ENCODE assay signal across 14 cellular contexts in the genomic region with DNA sequence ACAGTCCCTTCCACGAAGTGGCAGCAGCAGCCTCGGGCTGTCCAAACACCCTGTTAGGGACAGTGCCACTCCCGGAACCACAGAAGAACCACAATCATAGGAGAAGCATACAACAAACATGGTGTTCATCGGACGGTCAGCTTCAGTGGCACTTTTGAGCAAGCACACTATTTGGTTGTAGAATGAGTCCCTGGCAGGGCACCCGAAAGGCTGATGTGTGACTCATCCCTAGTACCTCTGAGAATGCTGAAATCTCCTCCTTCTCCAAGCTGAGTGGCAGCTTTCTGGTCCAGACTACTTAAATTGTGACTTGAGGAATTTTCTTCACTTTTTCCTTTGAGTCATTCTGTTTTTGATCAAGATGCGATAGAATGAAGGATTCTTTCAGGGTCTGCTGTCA.
DNase-seq lines count a peak whose midpoint lies in the region; ATAC-seq, FAIRE-seq and TF ChIP-seq lines count a peak whose summit lies in the region.
"Had no signal": no experiment of that assay in that cellular context is flagged by ENCODE, and none has a peak within 500 bp of the region (broad histone marks: within the 10 kb centered on the region; RNA-seq: fewer than 3 reads in every experiment).

No MANE protein-coding gene starts in this region.

- H3K27me3 ChIP-seq in MG63, result no peaks in the 10 kb centered on the region
- H3K27me3 ChIP-seq in brain microvascular endothelial cell (replicated peaks), result no peaks in the 10 kb centered on the region
- H3K27me3 ChIP-seq in left ventricle myocardium inferior (ENCODE audit: low read depth), result no peaks in the 10 kb centered on the region
- H3K27me3 ChIP-seq in HAP-1 (ENCODE audit: low read depth), result no peaks in the 10 kb centered on the region
- H3K27me3 ChIP-seq: transverse colon had no signal

- H3K4me1 ChIP-seq in left ventricle myocardium inferior (peaks cover 24% of the 10 kb centered on the region), HAP-1 (peaks cover 6% of the 10 kb centered on the region)

- H3K27ac ChIP-seq in brain microvascular endothelial cell, result no peak overlapping the region
- no peak overlapping the region for H3K27ac ChIP-seq in left ventricle myocardium inferior (replicated peaks)
- H3K27ac ChIP-seq: transverse colon had no signal

- H3K4me3 ChIP-seq in MG63 (no peak overlapping the region), brain microvascular endothelial cell (ENCODE audit: low read depth, low read length) (no peak overlapping the region), left ventricle myocardium inferior (no peak overlapping the region), HAP-1 (no peak overlapping the region)
- H3K4me3 ChIP-seq: transverse colon had no signal

- intact Hi-C loops in left ventricle myocardium inferior (cut with micrococcal nuclease), result no loop called here

- in situ Hi-C loops in brain microvascular endothelial cell (cut with HindIII; ENCODE audit: low pct_ligation_motif_present, low sequenced_read_pairs) (no loop called here), HAP-1 (cut with MboI; ENCODE audit: low sequenced_read_pairs) (no loop called here)

- H3K36me3 ChIP-seq in MG63 (no peaks in the 10 kb centered on the region), brain microvascular endothelial cell (replicated peaks) (no peaks in the 10 kb centered on the region), left ventricle myocardium inferior (no peaks in the 10 kb centered on the region), HAP-1 (replicated peaks) (no peaks in the 10 kb centered on the region)
- H3K36me3 ChIP-seq: transverse colon had no signal

- ATAC-seq in GM21528 (IDR thresholded peaks at IDR 0.05; ENCODE audit: low FRiP score, unreplicated experiment), result no peak
- ATAC-seq: left lobe of liver had no signal

- no peak for TF ChIP-seq CTCF in brain microvascular endothelial cell (IDR thresholded peaks at IDR 0.05; ENCODE audit: low read depth, low read length, missing control alignments)
- no peak for TF ChIP-seq CTCF in left ventricle myocardium inferior (IDR thresholded peaks at IDR 0.05; ENCODE audit: borderline replicate concordance)

- H3K9me3 ChIP-seq in MG63 (0 out of 2 replicates have a peak, but pooled peaks cover 5% of the 10 kb centered on the region), left ventricle myocardium inferior (replicated peaks) (no peaks in the 10 kb centered on the region), HAP-1 (no peaks in the 10 kb centered on the region)
- H3K9me3 ChIP-seq: transverse colon had no signal

- no peak for FAIRE-seq in urothelium cell line (lab: Jason Lieb, UNC)

- peak; percentile 62 for DNase-seq in MG63
- DNase-seq in brain microvascular endothelial cell, result peak; percentile 63
- peak; percentile 39 for DNase-seq in left ventricle myocardium inferior
- DNase-seq in urothelium cell line (ENCODE audit: low spot score), result peak; percentile 58
- DNase-seq in NOMO-1 treated with DMSO at 0.1 percent for 48 hours (lab: John Stamatoyannopoulos, UW; ENCODE audit: unreplicated experiment), result no peak
- DNase-seq in NCI-H1417 (lab: John Stamatoyannopoulos, UW), result no peak
- DNase-seq in HAP-1 (ENCODE audit: low spot score in 2 of 2), result no peak
- DNase-seq: activated CD4-positive, alpha-beta T cell treated with anti-CD3 and anti-CD28 coated beads, Interleukin-2, amount 50 U/mL, for 4 hours; activated effector memory CD4-positive, alpha-beta T cell treated with anti-CD3 and anti-CD28 coated beads, Interleukin-2, amount 50 U/mL, for 16 hours; COR-L47; T-helper 2 cell; transverse colon had no signal

Comparison
In these comparisons a context has a peak if more than half of its experiments do, and no peak if none do; other contexts are left out.
1. DNase-seq: peak in MG63 (single experiment), brain microvascular endothelial cell (single experiment), left ventricle myocardium inferior (single experiment) and urothelium cell line (single experiment); none in NOMO-1 treated with DMSO at 0.1 percent for 48 hours (single experiment), NCI-H1417 (0 of 3) and HAP-1 (0 of 2).